1 cellular context compared by ENCODE assay signal in the genomic region with DNA sequence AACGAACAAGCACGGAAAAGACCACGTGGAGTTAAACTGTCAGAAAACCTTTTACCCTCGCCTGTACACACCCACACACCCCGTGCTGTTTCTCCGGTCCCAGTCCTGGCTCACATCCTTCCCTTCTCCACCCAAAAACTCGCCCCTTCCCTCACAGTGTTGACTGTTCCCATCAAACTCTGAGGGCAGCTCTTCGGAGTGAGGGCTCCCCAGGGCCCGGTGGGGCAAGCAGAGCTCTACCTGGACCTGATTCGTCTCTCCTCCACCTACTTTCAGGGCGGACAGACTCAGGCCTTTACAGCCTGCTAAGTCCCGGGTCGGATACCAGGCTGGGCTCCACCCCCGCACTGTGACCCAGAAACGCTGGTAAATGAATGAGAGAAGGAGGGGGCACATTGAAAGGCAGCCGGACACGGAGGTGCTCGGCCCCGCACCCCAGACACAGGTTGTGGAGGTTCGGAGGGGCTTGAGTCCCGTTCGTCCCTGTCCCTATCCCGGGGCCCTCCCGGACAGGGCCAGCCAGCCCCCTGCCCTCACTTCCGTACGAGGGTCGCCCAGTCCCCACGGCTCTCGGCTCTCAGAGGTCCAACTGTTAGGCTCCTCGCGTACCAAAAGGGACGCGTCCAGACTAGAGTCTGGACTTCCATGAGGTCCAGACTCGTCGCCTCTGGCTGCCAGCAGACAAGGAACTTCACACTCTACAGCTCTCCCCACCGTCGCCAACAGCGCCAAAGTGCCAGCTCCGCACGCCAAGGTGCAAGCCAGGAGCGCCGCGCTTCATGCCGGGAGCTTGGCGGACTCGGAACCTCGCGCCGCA.
TF ChIP-seq lines count a peak whose summit lies in the region.

No MANE protein-coding gene starts in this region.

TF ChIP-seq in WTC11, 78 proteins besides CTCF, POLR2A, EP300 and RAD21 (continued from another document):
- TF ChIP-seq, protein P1, sequence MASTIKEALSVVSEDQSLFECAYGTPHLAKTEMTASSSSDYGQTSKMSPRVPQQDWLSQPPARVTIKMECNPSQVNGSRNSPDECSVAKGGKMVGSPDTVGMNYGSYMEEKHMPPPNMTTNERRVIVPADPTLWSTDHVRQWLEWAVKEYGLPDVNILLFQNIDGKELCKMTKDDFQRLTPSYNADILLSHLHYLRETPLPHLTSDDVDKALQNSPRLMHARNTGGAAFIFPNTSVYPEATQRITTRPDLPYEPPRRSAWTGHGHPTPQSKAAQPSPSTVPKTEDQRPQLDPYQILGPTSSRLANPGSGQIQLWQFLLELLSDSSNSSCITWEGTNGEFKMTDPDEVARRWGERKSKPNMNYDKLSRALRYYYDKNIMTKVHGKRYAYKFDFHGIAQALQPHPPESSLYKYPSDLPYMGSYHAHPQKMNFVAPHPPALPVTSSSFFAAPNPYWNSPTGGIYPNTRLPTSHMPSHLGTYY (CRISPR knock-in tag; IDR thresholded peaks at IDR 0.05): no peak
- TF ChIP-seq SMAD3 (CRISPR knock-in tag; IDR thresholded peaks at IDR 0.05; ENCODE audit: borderline replicate concordance) (no peak), ETV6 (CRISPR knock-in tag; IDR thresholded peaks at IDR 0.05) (peak; percentile 90; the same call in 1 of the 2 replicates), FOXK1 (CRISPR knock-in tag; IDR thresholded peaks at IDR 0.05) (peak; percentile 62; the same call in 1 of the 2 replicates), ZNF532 (CRISPR knock-in tag; IDR thresholded peaks at IDR 0.05; ENCODE audit: borderline replicate concordance) (no peak), IRF2 (CRISPR knock-in tag; IDR thresholded peaks at IDR 0.05; ENCODE audit: borderline replicate concordance, low read depth) (no peak), EMX1 (CRISPR knock-in tag; IDR thresholded peaks at IDR 0.05) (no peak), GTF2I (CRISPR knock-in tag; conservative IDR thresholded peaks at IDR 0.05) (no peak), FOXP1 (CRISPR knock-in tag; IDR thresholded peaks at IDR 0.05; ENCODE audit: borderline replicate concordance) (peak; percentile 36; the same call in 1 of the 2 replicates), OVOL2 (CRISPR knock-in tag; IDR thresholded peaks at IDR 0.05; ENCODE audit: borderline replicate concordance) (no peak), TCF7 (CRISPR knock-in tag; IDR thresholded peaks at IDR 0.05; ENCODE audit: low read depth) (no peak), CDX4 (CRISPR knock-in tag; IDR thresholded peaks at IDR 0.05; ENCODE audit: borderline replicate concordance) (no peak), CREB1 (CRISPR knock-in tag; IDR thresholded peaks at IDR 0.05) (no peak)
- TF ChIP-seq, protein P2, sequence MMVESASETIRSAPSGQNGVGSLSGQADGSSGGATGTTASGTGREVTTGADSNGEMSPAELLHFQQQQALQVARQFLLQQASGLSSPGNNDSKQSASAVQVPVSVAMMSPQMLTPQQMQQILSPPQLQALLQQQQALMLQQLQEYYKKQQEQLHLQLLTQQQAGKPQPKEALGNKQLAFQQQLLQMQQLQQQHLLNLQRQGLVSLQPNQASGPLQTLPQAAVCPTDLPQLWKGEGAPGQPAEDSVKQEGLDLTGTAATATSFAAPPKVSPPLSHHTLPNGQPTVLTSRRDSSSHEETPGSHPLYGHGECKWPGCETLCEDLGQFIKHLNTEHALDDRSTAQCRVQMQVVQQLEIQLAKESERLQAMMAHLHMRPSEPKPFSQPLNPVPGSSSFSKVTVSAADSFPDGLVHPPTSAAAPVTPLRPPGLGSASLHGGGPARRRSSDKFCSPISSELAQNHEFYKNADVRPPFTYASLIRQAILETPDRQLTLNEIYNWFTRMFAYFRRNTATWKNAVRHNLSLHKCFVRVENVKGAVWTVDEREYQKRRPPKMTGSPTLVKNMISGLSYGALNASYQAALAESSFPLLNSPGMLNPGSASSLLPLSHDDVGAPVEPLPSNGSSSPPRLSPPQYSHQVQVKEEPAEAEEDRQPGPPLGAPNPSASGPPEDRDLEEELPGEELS (CRISPR knock-in tag; IDR thresholded peaks at IDR 0.05): peak; percentile 60; the same call in 1 of the 2 replicates
- TF ChIP-seq, protein P3, sequence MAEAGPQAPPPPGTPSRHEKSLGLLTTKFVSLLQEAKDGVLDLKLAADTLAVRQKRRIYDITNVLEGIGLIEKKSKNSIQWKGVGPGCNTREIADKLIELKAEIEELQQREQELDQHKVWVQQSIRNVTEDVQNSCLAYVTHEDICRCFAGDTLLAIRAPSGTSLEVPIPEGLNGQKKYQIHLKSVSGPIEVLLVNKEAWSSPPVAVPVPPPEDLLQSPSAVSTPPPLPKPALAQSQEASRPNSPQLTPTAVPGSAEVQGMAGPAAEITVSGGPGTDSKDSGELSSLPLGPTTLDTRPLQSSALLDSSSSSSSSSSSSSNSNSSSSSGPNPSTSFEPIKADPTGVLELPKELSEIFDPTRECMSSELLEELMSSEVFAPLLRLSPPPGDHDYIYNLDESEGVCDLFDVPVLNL (CRISPR knock-in tag; IDR thresholded peaks at IDR 0.05; ENCODE audit: borderline replicate concordance, low read depth): no peak
